1 cellular context compared by ENCODE assay signal in genomic region chr11:47552581-47553416, GRCh38.
TF ChIP-seq lines count a peak whose summit lies in the region.

CELF1 (minus strand) TSS chr11:47553132; CDS start chr11:47499523, 53,609 bp downstream.

TF ChIP-seq in GM12878, 131 proteins besides CTCF, POLR2A, EP300 and RAD21 (continued from another document and continues in another):
- TF ChIP-seq IRF5 (IDR thresholded peaks at IDR 0.05; ENCODE audit: borderline replicate concordance) (no peak), ATF3 (IDR thresholded peaks at IDR 0.05; ENCODE audit: borderline replicate concordance, extremely low read depth, low read depth, low read length) (no peak), NR2C1 (IDR thresholded peaks at IDR 0.05) (peak; percentile 49), ZBED1 (IDR thresholded peaks at IDR 0.05; ENCODE audit: borderline replicate concordance) (no peak), IKZF2 (IDR thresholded peaks at IDR 0.05) (no peak), USF1 (IDR thresholded peaks at IDR 0.05; ENCODE audit: borderline replicate concordance, extremely low read length, insufficient read depth, low read depth, low read length) (no peak), SP1 (IDR thresholded peaks at IDR 0.05; ENCODE audit: low read depth, low read length) (peak; percentile 77), ATF2 (IDR thresholded peaks at IDR 0.05; ENCODE audit: low read length) (no peak), NBN (IDR thresholded peaks at IDR 0.05) (0 out of 2 replicates have a peak, but pooled peaks have one; percentile 15), BMI1 (IDR thresholded peaks at IDR 0.05; ENCODE audit: borderline replicate concordance) (no peak), NR2F1 (conservative IDR thresholded peaks at IDR 0.05) (peak; percentile 58), SMC3 (IDR thresholded peaks at IDR 0.05; ENCODE audit: borderline replicate concordance, low read length) (peak; percentile 32; the same call in 1 of the 2 replicates), POU2F2 (IDR thresholded peaks at IDR 0.05; ENCODE audit: borderline replicate concordance, low read depth, low read length) (no peak), MYC (IDR thresholded peaks at IDR 0.05; ENCODE audit: insufficient read depth, insufficient read length, insufficient replicate concordance, low read length, severe bottlenecking) (peak; percentile 35), ZNF622 (IDR thresholded peaks at IDR 0.05) (no peak), ZNF687 (IDR thresholded peaks at IDR 0.05) (peak; percentile 55), EGR1 (IDR thresholded peaks at IDR 0.05; ENCODE audit: borderline replicate concordance in 1 of 2, low read depth in 2 of 2, low read length in 2 of 2) (peak; percentile 52 to 93; a peak in 2 of 3 replicates), NKRF (conservative IDR thresholded peaks at IDR 0.05) (peak; percentile 23), CREM (IDR thresholded peaks at IDR 0.05; ENCODE audit: low read depth) (peak; percentile 47), ZNF274 (IDR thresholded peaks at IDR 0.05; ENCODE audit: insufficient read depth, insufficient read length) (no peak), HSF1 (IDR thresholded peaks at IDR 0.05; ENCODE audit: low read depth, low read length) (no peak), SMAD1 (IDR thresholded peaks at IDR 0.05; ENCODE audit: low read depth, partially characterized antibody) (no peak), BCL3 (IDR thresholded peaks at IDR 0.05; ENCODE audit: borderline replicate concordance, insufficient read depth, low read depth, low read length, poor library complexity, severe bottlenecking) (peak; percentile 14), FOXM1 (IDR thresholded peaks at IDR 0.05; ENCODE audit: low read depth, low read length) (no peak), SRF (IDR thresholded peaks at IDR 0.05; ENCODE audit: low read depth in 2 of 2, low read length in 2 of 2) (peak; percentile 43 to 72; a peak in 3 of 4 replicates), PML (IDR thresholded peaks at IDR 0.05; ENCODE audit: low read length) (no peak; the same call in 1 of the 2 replicates), YY1 (IDR thresholded peaks at IDR 0.05; ENCODE audit: low read depth, low read length) (peak; percentile 98), RAD51 (IDR thresholded peaks at IDR 0.05) (no peak), NFYA (IDR thresholded peaks at IDR 0.05; ENCODE audit: borderline replicate concordance, low read depth, low read length) (no peak), SIX5 (IDR thresholded peaks at IDR 0.05; ENCODE audit: low read depth, low read length, severe bottlenecking) (peak; percentile 34), RELA (IDR thresholded peaks at IDR 0.05; ENCODE audit: borderline replicate concordance, partially characterized antibody) (peak; percentile 77), TCF12 (IDR thresholded peaks at IDR 0.05; ENCODE audit: low read depth, low read length) (0 out of 2 replicates have a peak, but pooled peaks have one; percentile 35), MXI1 (IDR thresholded peaks at IDR 0.05; ENCODE audit: low read depth, low read length) (no peak; the same call in 1 of the 2 replicates), MTA3 (IDR thresholded peaks at IDR 0.05; ENCODE audit: borderline replicate concordance, low read length) (no peak), STAT1 (conservative IDR thresholded peaks at IDR 0.05) (no peak), MEF2A (IDR thresholded peaks at IDR 0.05; ENCODE audit: insufficient read depth, low read depth, low read length) (0 out of 2 replicates have a peak, but pooled peaks have one; percentile 10), ESRRA (IDR thresholded peaks at IDR 0.05; ENCODE audit: low read length) (no peak), NFXL1 (IDR thresholded peaks at IDR 0.05; ENCODE audit: borderline replicate concordance) (no peak), CHD1 (IDR thresholded peaks at IDR 0.05; ENCODE audit: low read depth, low read length) (no peak), ASH2L (IDR thresholded peaks at IDR 0.05; ENCODE audit: borderline replicate concordance, low read depth) (no peak), MYB (IDR thresholded peaks at IDR 0.05; ENCODE audit: borderline replicate concordance, low read depth, low read length) (peak; percentile 57; the same call in 1 of the 2 replicates), ZBTB40 (IDR thresholded peaks at IDR 0.05; ENCODE audit: borderline replicate concordance) (no peak), CBFB (IDR thresholded peaks at IDR 0.05; ENCODE audit: low read depth) (no peak), CREB1 (IDR thresholded peaks at IDR 0.05; ENCODE audit: low read depth) (0 out of 2 replicates have a peak, but pooled peaks have one; percentile 36), EED (IDR thresholded peaks at IDR 0.05; ENCODE audit: low read depth) (no peak), BHLHE40 (IDR thresholded peaks at IDR 0.05; ENCODE audit: borderline replicate concordance in 1 of 2, low read depth in 2 of 2, low read length in 1 of 2) (peak in 1 of 2 experiments; percentile 52; a peak in 2 of 4 replicates), ZZZ3 (IDR thresholded peaks at IDR 0.05; ENCODE audit: control insufficient read depth, insufficient read length, low read depth) (no peak)
